ENCODE assay signal across 17 cellular contexts in the genomic region with DNA sequence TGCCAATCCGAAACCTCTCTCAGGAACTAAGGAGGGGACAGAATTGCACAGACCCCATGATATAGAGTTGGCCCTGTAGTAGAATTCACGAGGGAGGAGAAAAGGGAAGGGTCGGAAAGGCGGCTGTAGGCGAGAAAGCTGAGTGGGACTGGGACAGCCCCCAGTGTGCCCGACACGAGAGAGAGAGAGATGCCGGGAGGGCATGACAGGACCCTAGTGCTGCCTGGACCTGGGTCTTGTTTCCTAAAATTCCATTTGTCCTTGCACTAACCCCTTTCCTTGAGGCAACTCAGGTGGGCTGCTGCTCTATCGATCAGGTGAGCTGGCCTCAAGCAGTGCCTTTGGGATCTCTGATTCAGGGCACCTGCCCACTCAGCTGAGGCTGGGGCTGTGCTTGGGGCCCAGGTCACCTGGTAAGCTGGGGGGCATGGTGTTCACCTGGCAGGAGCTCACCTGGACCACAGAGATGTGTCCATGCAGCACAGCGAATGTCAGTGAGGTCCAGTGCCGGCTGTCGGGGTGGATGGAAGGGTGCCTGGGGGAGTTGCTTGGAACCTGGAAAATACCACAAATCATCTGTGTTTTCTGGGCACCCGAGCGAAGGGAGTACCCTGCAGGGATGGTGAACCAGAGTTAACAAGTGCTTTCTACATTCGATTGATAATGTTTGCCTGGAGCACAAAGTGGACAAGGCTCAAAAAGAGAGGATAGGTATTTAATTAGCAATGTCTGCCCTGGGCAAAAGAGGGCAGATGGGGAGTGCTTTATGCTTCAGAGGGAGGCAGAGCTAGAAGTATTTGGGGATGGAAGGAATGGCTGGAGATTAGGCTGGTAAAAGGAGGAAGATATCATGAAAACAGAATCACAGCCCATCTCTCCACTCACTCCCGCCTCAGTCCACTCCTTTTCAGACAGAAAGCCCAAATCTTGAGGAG.
"Had no signal": no experiment of that assay in that cellular context is flagged by ENCODE, and none has a peak within 500 bp of the region (broad histone marks: within the 10 kb centered on the region; RNA-seq: fewer than 3 reads in every experiment).

No MANE protein-coding gene starts in this region.

- ATAC-seq: natural killer cell; pancreas; right cardiac atrium; stimulated activated naive CD8-positive, alpha-beta T cell treated with anti-CD3 and anti-CD28 coated beads, Interleukin-15, Interleukin-2, amounts not matched to agents 100 U/mL and 50 U/mL, for 24 hours had no signal

- H3K4me3 ChIP-seq: adrenal gland, ascending aorta, esophagus muscularis mucosa, pancreas, thyroid gland had no signal

- H3K36me3 ChIP-seq: pancreas, thyroid gland had no signal

- H3K27ac Mint-ChIP-seq: activated naive CD8-positive, alpha-beta T cell; mesothelial cell of epicardium; natural killer cell had no signal

- H3K27ac ChIP-seq: ascending aorta, esophagus muscularis mucosa, pancreas, thyroid gland had no signal

- H3K4me1 ChIP-seq: ascending aorta, esophagus muscularis mucosa, pancreas, thyroid gland had no signal

- H3K9me3 ChIP-seq: adrenal gland, ascending aorta, esophagus muscularis mucosa, pancreas, thyroid gland had no signal

- H3K27me3 ChIP-seq: adrenal gland, ascending aorta, esophagus muscularis mucosa, pancreas, thyroid gland had no signal

- H3K9me3 Mint-ChIP-seq: central memory CD8-positive, alpha-beta T cell; mesothelial cell of epicardium; natural killer cell had no signal

- H3K4me3 Mint-ChIP-seq: activated naive CD8-positive, alpha-beta T cell; central memory CD8-positive, alpha-beta T cell; mesothelial cell of epicardium; natural killer cell had no signal

- H3K4me1 Mint-ChIP-seq: central memory CD8-positive, alpha-beta T cell had no signal

- DNase-seq: activated T-cell treated with anti-CD3 and anti-CD28 coated beads, Interleukin-2, amount 50 U/mL, for 1 hour; effector memory CD4-positive, alpha-beta T cell; glutamatergic neuron; hippocampal formation; left ventricle myocardium superior; natural killer cell; pancreas; stimulated activated CD4-positive, alpha-beta T cell treated with anti-CD3 and anti-CD28 coated beads, Interleukin-4, amount 100 ng/mL, for 24 hours; stimulated activated naive CD8-positive, alpha-beta T cell treated with anti-CD3 and anti-CD28 coated beads, Interleukin-15, Interleukin-2, amounts not matched to agents 100 U/mL and 50 U/mL, for 24 hours had no signal

- H3K36me3 Mint-ChIP-seq: activated naive CD8-positive, alpha-beta T cell; mesothelial cell of epicardium; natural killer cell had no signal
